ENCODE assay signal across 1 cellular context in genomic region chr11:2778630-2779498, GRCh38.
TF ChIP-seq lines count a peak whose summit lies in the region.

No MANE protein-coding gene starts in this region.

TF ChIP-seq in K562, 482 proteins besides CTCF, POLR2A, EP300 and RAD21 (continued from another document and continues in another):
- TF ChIP-seq TCF15 (CRISPR knock-in tag; IDR thresholded peaks at IDR 0.05) (no peak), HDAC8 (tag; IDR thresholded peaks at IDR 0.05) (no peak), TEAD4 (IDR thresholded peaks at IDR 0.05; ENCODE audit: low read length) (peak; percentile 93), TEAD4 (CRISPR knock-in tag; IDR thresholded peaks at IDR 0.05; ENCODE audit: borderline replicate concordance) (no peak), TAF7 (tag; IDR thresholded peaks at IDR 0.05) (no peak), ZNF512 (tag; IDR thresholded peaks at IDR 0.05) (no peak), ADNP (tag; IDR thresholded peaks at IDR 0.05) (no peak), ZNF133 (CRISPR knock-in tag; IDR thresholded peaks at IDR 0.05) (no peak), SIX5 (IDR thresholded peaks at IDR 0.05; ENCODE audit: borderline replicate concordance in 1 of 2, insufficient read depth in 1 of 2, low read depth in 1 of 2, low read length in 2 of 2) (no peak; a peak in 1 of 4 replicates), GTF2F1 (IDR thresholded peaks at IDR 0.05; ENCODE audit: low read depth, low read length) (no peak), ZNF609 (CRISPR knock-in tag; IDR thresholded peaks at IDR 0.05; ENCODE audit: borderline replicate concordance) (no peak), HMG20B (CRISPR knock-in tag; IDR thresholded peaks at IDR 0.05) (no peak), DACH1 (IDR thresholded peaks at IDR 0.05; ENCODE audit: partially characterized antibody) (no peak), POLR2H (tag; IDR thresholded peaks at IDR 0.05; ENCODE audit: low read depth) (no peak), MYNN (IDR thresholded peaks at IDR 0.05) (peak; percentile 90), MYNN (CRISPR knock-in tag; IDR thresholded peaks at IDR 0.05) (no peak), GATAD2B (IDR thresholded peaks at IDR 0.05; ENCODE audit: borderline replicate concordance) (peak; percentile 54; the same call in 1 of the 2 replicates), ZNF274 (IDR thresholded peaks at IDR 0.05; ENCODE audit: borderline replicate concordance, low read depth, low read length) (peak; percentile 40; the same call in 1 of the 2 replicates), RCOR1 (IDR thresholded peaks at IDR 0.05; ENCODE audit: borderline replicate concordance in 1 of 2, low read depth in 2 of 2, low read length in 2 of 2) (peak in 1 of 2 experiments; percentile 88; a peak in 2 of 4 replicates), MEF2A (IDR thresholded peaks at IDR 0.05; ENCODE audit: control insufficient read depth, low read depth, low read length) (peak; percentile 100), DPF2 (IDR thresholded peaks at IDR 0.05) (peak; percentile 89), YBX1 (IDR thresholded peaks at IDR 0.05) (no peak), SPI1 (IDR thresholded peaks at IDR 0.05; ENCODE audit: borderline replicate concordance, low read depth, low read length) (no peak), POLR2B (IDR thresholded peaks at IDR 0.05; ENCODE audit: low read depth, partially characterized antibody) (no peak), ZNF280B (CRISPR knock-in tag; IDR thresholded peaks at IDR 0.05) (no peak), NCOA1 (IDR thresholded peaks at IDR 0.05; ENCODE audit: low read depth) (peak; percentile 76; the same call in 1 of the 2 replicates), ZFP30 (CRISPR knock-in tag; IDR thresholded peaks at IDR 0.05; ENCODE audit: borderline replicate concordance) (no peak), THAP12 (CRISPR knock-in tag; IDR thresholded peaks at IDR 0.05) (no peak), ASH1L (IDR thresholded peaks at IDR 0.05; ENCODE audit: borderline replicate concordance, low read depth, partially characterized antibody) (no peak)
- TF ChIP-seq, protein P1, sequence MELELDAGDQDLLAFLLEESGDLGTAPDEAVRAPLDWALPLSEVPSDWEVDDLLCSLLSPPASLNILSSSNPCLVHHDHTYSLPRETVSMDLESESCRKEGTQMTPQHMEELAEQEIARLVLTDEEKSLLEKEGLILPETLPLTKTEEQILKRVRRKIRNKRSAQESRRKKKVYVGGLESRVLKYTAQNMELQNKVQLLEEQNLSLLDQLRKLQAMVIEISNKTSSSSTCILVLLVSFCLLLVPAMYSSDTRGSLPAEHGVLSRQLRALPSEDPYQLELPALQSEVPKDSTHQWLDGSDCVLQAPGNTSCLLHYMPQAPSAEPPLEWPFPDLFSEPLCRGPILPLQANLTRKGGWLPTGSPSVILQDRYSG (tag; conservative IDR thresholded peaks at IDR 0.05; ENCODE audit: low read depth): peak; percentile 56; the same call in 1 of the 2 replicates
- TF ChIP-seq, protein P2, sequence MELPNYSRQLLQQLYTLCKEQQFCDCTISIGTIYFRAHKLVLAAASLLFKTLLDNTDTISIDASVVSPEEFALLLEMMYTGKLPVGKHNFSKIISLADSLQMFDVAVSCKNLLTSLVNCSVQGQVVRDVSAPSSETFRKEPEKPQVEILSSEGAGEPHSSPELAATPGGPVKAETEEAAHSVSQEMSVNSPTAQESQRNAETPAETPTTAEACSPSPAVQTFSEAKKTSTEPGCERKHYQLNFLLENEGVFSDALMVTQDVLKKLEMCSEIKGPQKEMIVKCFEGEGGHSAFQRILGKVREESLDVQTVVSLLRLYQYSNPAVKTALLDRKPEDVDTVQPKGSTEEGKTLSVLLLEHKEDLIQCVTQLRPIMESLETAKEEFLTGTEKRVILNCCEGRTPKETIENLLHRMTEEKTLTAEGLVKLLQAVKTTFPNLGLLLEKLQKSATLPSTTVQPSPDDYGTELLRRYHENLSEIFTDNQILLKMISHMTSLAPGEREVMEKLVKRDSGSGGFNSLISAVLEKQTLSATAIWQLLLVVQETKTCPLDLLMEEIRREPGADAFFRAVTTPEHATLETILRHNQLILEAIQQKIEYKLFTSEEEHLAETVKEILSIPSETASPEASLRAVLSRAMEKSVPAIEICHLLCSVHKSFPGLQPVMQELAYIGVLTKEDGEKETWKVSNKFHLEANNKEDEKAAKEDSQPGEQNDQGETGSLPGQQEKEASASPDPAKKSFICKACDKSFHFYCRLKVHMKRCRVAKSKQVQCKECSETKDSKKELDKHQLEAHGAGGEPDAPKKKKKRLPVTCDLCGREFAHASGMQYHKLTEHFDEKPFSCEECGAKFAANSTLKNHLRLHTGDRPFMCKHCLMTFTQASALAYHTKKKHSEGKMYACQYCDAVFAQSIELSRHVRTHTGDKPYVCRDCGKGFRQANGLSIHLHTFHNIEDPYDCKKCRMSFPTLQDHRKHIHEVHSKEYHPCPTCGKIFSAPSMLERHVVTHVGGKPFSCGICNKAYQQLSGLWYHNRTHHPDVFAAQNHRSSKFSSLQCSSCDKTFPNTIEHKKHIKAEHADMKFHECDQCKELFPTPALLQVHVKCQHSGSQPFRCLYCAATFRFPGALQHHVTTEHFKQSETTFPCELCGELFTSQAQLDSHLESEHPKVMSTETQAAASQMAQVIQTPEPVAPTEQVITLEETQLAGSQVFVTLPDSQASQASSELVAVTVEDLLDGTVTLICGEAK (IDR thresholded peaks at IDR 0.05): no peak
- TF ChIP-seq, protein P2 (CRISPR knock-in tag; IDR thresholded peaks at IDR 0.05): no peak
- TF ChIP-seq, protein P3, sequence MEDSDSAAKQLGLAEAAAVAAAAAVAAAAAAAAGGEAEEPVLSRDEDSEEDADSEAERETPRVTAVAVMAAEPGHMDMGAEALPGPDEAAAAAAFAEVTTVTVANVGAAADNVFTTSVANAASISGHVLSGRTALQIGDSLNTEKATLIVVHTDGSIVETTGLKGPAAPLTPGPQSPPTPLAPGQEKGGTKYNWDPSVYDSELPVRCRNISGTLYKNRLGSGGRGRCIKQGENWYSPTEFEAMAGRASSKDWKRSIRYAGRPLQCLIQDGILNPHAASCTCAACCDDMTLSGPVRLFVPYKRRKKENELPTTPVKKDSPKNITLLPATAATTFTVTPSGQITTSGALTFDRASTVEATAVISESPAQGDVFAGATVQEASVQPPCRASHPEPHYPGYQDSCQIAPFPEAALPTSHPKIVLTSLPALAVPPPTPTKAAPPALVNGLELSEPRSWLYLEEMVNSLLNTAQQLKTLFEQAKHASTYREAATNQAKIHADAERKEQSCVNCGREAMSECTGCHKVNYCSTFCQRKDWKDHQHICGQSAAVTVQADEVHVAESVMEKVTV (CRISPR knock-in tag; IDR thresholded peaks at IDR 0.05): no peak
